ENCODE assay signal across 8 cellular contexts in the genomic region with DNA sequence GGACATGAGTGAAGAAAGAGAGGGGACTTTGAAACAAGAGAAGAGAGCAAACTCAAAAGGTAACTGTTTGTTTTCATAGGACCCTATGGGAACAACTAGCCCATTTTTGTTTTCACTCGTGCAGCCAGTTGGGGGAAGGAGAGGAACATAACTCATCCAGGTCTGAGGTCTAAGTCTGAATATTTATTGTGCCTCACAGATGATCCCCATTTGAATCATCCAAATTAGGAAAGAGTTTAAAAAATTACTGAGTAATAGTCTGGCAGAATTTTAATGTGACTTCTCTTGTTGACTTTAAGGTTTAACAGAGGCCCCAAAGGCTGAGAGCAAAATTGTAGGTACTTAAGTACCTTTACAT. TPM values are rescaled to one million over a fixed set of nuclear protein-coding genes. Genes with fewer than 3 reads are reported as not detected.
DNase-seq lines count a peak whose midpoint lies in the region; ATAC-seq and TF ChIP-seq lines count a peak whose summit lies in the region.

No MANE protein-coding gene starts in this region.

- no peaks in the 10 kb centered on the region for H3K36me3 ChIP-seq in tibial artery

- peak; percentile 78 to 82 for ATAC-seq in activated T-cell treated with anti-CD3 and anti-CD28 coated beads, Interleukin-2, amount 50 U/mL, for 4 hours
- ATAC-seq in HG03342 (IDR thresholded peaks at IDR 0.05; ENCODE audit: unreplicated experiment) (no peak), GM21367 (IDR thresholded peaks at IDR 0.05; ENCODE audit: unreplicated experiment) (no peak)

- no peak for DNase-seq in activated T-cell treated with anti-CD3 and anti-CD28 coated beads, Interleukin-2, amount 50 U/mL, for 4 hours
- DNase-seq in activated T-cell treated with anti-CD3 and anti-CD28 coated beads, Interleukin-2, amount 50 U/mL, for 48 hours: no peak
- DNase-seq in activated CD4-positive, alpha-beta T cell treated with anti-CD3 and anti-CD28 coated beads, Interleukin-2, amount 50 U/mL, for 1 hour: peak; percentile 24
- peak; percentile 61 for DNase-seq in kidney tubule cell (ENCODE audit: low spot score)
- no peak for DNase-seq in tibial artery
- no peak for DNase-seq in NCI-H1930 (lab: John Stamatoyannopoulos, UW)

- no peaks in the 10 kb centered on the region for H3K27me3 Mint-ChIP-seq in activated T-cell treated with anti-CD3 and anti-CD28 coated beads, Interleukin-2, amount 50 U/mL, for 4 hours (ENCODE audit: low read depth)

- H3K27ac ChIP-seq in tibial artery: peak overlapping the region; percentile 83 to 84

- H3K36me3 Mint-ChIP-seq in activated T-cell treated with anti-CD3 and anti-CD28 coated beads, Interleukin-2, amount 50 U/mL, for 4 hours (ENCODE audit: insufficient read depth): no peaks in the 10 kb centered on the region

- no peaks in the 10 kb centered on the region for H3K9me3 ChIP-seq in tibial artery

- peak overlapping the region; percentile 92 for H3K4me3 Mint-ChIP-seq in activated T-cell treated with anti-CD3 and anti-CD28 coated beads, Interleukin-2, amount 50 U/mL, for 4 hours

- H3K27me3 ChIP-seq in tibial artery: no peaks in the 10 kb centered on the region

- H3K4me3 ChIP-seq in tibial artery: peak overlapping the region; percentile 47

- TF ChIP-seq CTCF in tibial artery (IDR thresholded peaks at IDR 0.05): no peak

- peaks cover 0 to 10% (median 5%) of the 10 kb centered on the region in 4 donors for H3K4me1 ChIP-seq in tibial artery

- intact Hi-C loops in tibial artery (cut with DNase I; ENCODE audit: low total_unique reads): loop anchor here (10.0 kb wide), 1 partner anchor 45 kb away; no protein-coding TSS in a partner anchor

- H3K4me1 Mint-ChIP-seq in activated T-cell treated with anti-CD3 and anti-CD28 coated beads, Interleukin-2, amount 50 U/mL, for 4 hours (ENCODE audit: low read depth): peaks cover 50% of the 10 kb centered on the region

- H3K9me3 Mint-ChIP-seq in activated T-cell treated with anti-CD3 and anti-CD28 coated beads, Interleukin-2, amount 50 U/mL, for 4 hours: no peaks in the 10 kb centered on the region

RNA-seq across cellular contexts. Expression of a gene that starts 10.4 kb away (rescaled TPM):
- under 1 TPM in 2 of 3 donors, not detected in 1; 0.16 to 0.30 TPM for total RNA-seq in activated T-cell treated with anti-CD3 and anti-CD28 coated beads, Interleukin-2, amount 50 U/mL, for 4 hours

Comparison
In these comparisons a context has a peak if more than half of its experiments do, and no peak if none do; other contexts are left out.
1. ATAC-seq: peak in activated T-cell treated with anti-CD3 and anti-CD28 coated beads, Interleukin-2, amount 50 U/mL, for 4 hours (2 of 2); none in HG03342 (single experiment) and GM21367 (single experiment).
2. DNase-seq: peak in activated CD4-positive, alpha-beta T cell treated with anti-CD3 and anti-CD28 coated beads, Interleukin-2, amount 50 U/mL, for 1 hour (single experiment) and kidney tubule cell (single experiment); none in activated T-cell treated with anti-CD3 and anti-CD28 coated beads, Interleukin-2, amount 50 U/mL, for 4 hours (single experiment), activated T-cell treated with anti-CD3 and anti-CD28 coated beads, Interleukin-2, amount 50 U/mL, for 48 hours (0 of 2), tibial artery (0 of 2) and NCI-H1930 (0 of 2).